23 cellular contexts compared by ENCODE assay signal in genomic region chr1:81375884-81376548, GRCh38.
"Had no signal": no experiment of that assay in that cellular context is flagged by ENCODE, and none has a peak within 500 bp of the region (broad histone marks: within the 10 kb centered on the region; RNA-seq: fewer than 3 reads in every experiment).

No MANE protein-coding gene starts in this region.

- DNase-seq: Kasumi-1; MM.1S; NCI-H1092 treated with DMSO at 0.1 percent for 48 hours; NCI-H1436; NCI-H187; NCI-H2029; NCI-H2081 treated with DMSO at 0.1 percent for 48 hours; NCI-H2171; NCI-H226; NCI-H524; NCI-H526 treated with DMSO at 0.1 percent for 48 hours; NCI-H748 treated with DMSO at 0.1 percent for 48 hours; NK-92 treated with Interleukin-12 subunit alpha and Interleukin-12 subunit beta, amount 100 ng/mL, for 24 hours; PC-3; SHP77; SK-N-SH; SW 1271 had no signal

- H3K27ac ChIP-seq: HL-60, KMS-11, RWPE1 had no signal

- H3K9ac ChIP-seq: KMS-11, SK-N-SH had no signal

- H3K4me2 ChIP-seq: KMS-11, SK-N-SH had no signal

- H3K4me3 ChIP-seq: K562 had no signal

- ATAC-seq: K562, Panc1, PC-3 had no signal

- FAIRE-seq: HTR-8/SVneo, K562 had no signal

- H3K9me3 ChIP-seq: SK-N-SH had no signal
